ENCODE assay signal across 1 cellular context in the genomic region with DNA sequence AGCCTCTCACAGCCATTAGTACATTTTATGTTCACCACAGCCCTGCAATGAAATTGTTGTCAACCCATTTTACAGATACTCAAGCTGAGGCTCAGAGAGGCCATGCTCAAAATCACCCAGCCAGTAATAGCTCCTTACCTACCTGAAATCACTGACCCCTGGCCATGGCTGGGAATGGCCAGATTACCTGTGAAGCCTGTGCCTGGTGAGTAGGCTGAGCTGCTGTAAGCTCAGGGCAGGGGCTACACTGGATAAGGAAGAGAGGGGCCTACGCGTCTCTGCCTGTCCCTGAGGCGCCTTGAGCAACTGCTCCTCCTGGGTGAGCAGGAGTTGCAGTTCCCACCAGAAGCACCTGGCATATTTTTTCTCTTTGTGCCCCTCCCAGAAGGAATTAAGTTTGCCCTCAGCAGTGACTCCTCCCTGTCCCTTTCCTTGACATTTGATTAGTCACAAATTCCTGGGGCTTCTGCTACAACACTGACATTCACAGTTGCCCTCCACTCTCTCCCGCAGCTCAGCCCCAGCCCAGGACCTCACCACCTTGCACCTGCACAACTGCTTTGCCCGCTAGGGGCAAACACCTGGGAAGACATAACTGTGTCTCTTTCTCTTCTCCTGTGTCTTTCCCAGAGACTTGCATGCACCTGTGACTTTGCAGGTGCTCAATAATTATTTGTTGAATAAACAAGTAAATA.
TF ChIP-seq lines count a peak whose summit lies in the region.

No MANE protein-coding gene starts in this region.

TF ChIP-seq in HepG2, 621 proteins besides CTCF, POLR2A, EP300 and RAD21:
- no peak for TF ChIP-seq MATR3 (CRISPR knock-in tag; IDR thresholded peaks at IDR 0.05)
- TF ChIP-seq ZNF629 (CRISPR knock-in tag; conservative IDR thresholded peaks at IDR 0.05): peak; percentile 65; the same call in 1 of the 2 replicates
- TF ChIP-seq, protein P1, sequence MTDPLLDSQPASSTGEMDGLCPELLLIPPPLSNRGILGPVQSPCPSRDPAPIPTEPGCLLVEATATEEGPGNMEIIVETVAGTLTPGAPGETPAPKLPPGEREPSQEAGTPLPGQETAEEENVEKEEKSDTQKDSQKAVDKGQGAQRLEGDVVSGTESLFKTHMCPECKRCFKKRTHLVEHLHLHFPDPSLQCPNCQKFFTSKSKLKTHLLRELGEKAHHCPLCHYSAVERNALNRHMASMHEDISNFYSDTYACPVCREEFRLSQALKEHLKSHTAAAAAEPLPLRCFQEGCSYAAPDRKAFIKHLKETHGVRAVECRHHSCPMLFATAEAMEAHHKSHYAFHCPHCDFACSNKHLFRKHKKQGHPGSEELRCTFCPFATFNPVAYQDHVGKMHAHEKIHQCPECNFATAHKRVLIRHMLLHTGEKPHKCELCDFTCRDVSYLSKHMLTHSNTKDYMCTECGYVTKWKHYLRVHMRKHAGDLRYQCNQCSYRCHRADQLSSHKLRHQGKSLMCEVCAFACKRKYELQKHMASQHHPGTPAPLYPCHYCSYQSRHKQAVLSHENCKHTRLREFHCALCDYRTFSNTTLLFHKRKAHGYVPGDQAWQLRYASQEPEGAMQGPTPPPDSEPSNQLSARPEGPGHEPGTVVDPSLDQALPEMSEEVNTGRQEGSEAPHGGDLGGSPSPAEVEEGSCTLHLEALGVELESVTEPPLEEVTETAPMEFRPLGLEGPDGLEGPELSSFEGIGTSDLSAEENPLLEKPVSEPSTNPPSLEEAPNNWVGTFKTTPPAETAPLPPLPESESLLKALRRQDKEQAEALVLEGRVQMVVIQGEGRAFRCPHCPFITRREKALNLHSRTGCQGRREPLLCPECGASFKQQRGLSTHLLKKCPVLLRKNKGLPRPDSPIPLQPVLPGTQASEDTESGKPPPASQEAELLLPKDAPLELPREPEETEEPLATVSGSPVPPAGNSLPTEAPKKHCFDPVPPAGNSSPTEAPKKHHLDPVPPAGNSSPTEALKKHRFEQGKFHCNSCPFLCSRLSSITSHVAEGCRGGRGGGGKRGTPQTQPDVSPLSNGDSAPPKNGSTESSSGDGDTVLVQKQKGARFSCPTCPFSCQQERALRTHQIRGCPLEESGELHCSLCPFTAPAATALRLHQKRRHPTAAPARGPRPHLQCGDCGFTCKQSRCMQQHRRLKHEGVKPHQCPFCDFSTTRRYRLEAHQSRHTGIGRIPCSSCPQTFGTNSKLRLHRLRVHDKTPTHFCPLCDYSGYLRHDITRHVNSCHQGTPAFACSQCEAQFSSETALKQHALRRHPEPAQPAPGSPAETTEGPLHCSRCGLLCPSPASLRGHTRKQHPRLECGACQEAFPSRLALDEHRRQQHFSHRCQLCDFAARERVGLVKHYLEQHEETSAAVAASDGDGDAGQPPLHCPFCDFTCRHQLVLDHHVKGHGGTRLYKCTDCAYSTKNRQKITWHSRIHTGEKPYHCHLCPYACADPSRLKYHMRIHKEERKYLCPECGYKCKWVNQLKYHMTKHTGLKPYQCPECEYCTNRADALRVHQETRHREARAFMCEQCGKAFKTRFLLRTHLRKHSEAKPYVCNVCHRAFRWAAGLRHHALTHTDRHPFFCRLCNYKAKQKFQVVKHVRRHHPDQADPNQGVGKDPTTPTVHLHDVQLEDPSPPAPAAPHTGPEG (CRISPR knock-in tag; IDR thresholded peaks at IDR 0.05): no peak
- TF ChIP-seq RXRA (CRISPR knock-in tag; IDR thresholded peaks at IDR 0.05): no peak
- TF ChIP-seq, protein P2, sequence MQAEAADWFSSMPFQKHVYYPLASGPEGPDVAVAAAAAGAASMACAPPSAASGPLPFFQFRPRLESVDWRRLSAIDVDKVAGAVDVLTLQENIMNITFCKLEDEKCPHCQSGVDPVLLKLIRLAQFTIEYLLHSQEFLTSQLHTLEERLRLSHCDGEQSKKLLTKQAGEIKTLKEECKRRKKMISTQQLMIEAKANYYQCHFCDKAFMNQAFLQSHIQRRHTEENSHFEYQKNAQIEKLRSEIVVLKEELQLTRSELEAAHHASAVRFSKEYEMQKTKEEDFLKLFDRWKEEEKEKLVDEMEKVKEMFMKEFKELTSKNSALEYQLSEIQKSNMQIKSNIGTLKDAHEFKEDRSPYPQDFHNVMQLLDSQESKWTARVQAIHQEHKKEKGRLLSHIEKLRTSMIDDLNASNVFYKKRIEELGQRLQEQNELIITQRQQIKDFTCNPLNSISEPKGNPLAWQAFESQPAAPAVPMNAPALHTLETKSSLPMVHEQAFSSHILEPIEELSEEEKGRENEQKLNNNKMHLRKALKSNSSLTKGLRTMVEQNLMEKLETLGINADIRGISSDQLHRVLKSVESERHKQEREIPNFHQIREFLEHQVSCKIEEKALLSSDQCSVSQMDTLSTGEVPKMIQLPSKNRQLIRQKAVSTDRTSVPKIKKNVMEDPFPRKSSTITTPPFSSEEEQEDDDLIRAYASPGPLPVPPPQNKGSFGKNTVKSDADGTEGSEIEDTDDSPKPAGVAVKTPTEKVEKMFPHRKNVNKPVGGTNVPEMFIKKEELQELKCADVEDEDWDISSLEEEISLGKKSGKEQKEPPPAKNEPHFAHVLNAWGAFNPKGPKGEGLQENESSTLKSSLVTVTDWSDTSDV (CRISPR knock-in tag; IDR thresholded peaks at IDR 0.05): no peak
